In genomic region chr19:2578391-2578826, GRCh38 we compare ENCODE assay signal across 8 cellular contexts.
DNase-seq lines count a peak whose midpoint lies in the region; ATAC-seq, FAIRE-seq and TF ChIP-seq lines count a peak whose summit lies in the region.

No MANE protein-coding gene starts in this region.

- H3K4me3 ChIP-seq in HFF-Myc (replicated peaks; ENCODE audit: low read depth, low read length): peak overlapping the region; percentile 45
- peak overlapping the region; percentile 53 for H3K4me3 ChIP-seq in brain microvascular endothelial cell (ENCODE audit: low read depth, low read length)
- peak overlapping the region in 1 of 2 donors; percentile 54 for H3K4me3 ChIP-seq in kidney (ENCODE audit: low read length in 2 of 2)
- H3K4me3 ChIP-seq in stomach smooth muscle (ENCODE audit: low read length in 2 of 2): peak overlapping the region; percentile 76 to 79

- H3K36me3 ChIP-seq in brain microvascular endothelial cell (replicated peaks) (no peaks in the 10 kb centered on the region), kidney (ENCODE audit: control insufficient read depth in 1 of 2, insufficient read depth in 2 of 2, low read length in 2 of 2) (no peaks in the 10 kb centered on the region), stomach smooth muscle (ENCODE audit: control insufficient read depth in 2 of 2, insufficient read depth in 2 of 2, low read length in 2 of 2) (no peaks in the 10 kb centered on the region)

- peaks cover 25 to 29% of the 10 kb centered on the region in 2 donors for H3K4me1 ChIP-seq in kidney (ENCODE audit: control insufficient read depth in 1 of 2, insufficient read depth in 1 of 2, low read depth in 1 of 2, low read length in 2 of 2)
- peaks cover 28% of the 10 kb centered on the region for H3K4me1 ChIP-seq in stomach smooth muscle (ENCODE audit: control insufficient read depth, insufficient read depth, low read length)

- no peak for DNase-seq in HFF-Myc (ENCODE audit: extremely low read depth, low read depth)
- DNase-seq in brain microvascular endothelial cell: peak; percentile 40
- DNase-seq in kidney: peak; percentile 79
- DNase-seq in SKM-1 (lab: John Stamatoyannopoulos, UW; ENCODE audit: unreplicated experiment): no peak
- DNase-seq in GM19240 (ENCODE audit: insufficient read length, low spot score): no peak
- no peak for DNase-seq in NCI-H69 (lab: John Stamatoyannopoulos, UW)

- TF ChIP-seq CTCF in HFF-Myc (IDR thresholded peaks at IDR 0.05; ENCODE audit: low read depth, low read length, missing control alignments) (no peak), brain microvascular endothelial cell (IDR thresholded peaks at IDR 0.05; ENCODE audit: low read depth, low read length, missing control alignments) (no peak), kidney (IDR thresholded peaks at IDR 0.05; ENCODE audit: borderline replicate concordance, extremely low read depth, insufficient read depth) (no peak)

- H3K27ac ChIP-seq in brain microvascular endothelial cell: peak overlapping the region; percentile 88
- H3K27ac ChIP-seq in kidney (ENCODE audit: low read depth in 2 of 2, low read length in 2 of 2): peak overlapping the region; percentile 88 to 92
- peak overlapping the region; percentile 70 for H3K27ac ChIP-seq in stomach smooth muscle (ENCODE audit: low read length)

- in situ Hi-C loops in brain microvascular endothelial cell (cut with HindIII; ENCODE audit: low pct_ligation_motif_present, low sequenced_read_pairs): no loop called here

- no peak for FAIRE-seq in kidney (lab: Jason Lieb, UNC)

- intact Hi-C loops in kidney (cut with DNase I): no loop called here

- ATAC-seq in GM19324 (IDR thresholded peaks at IDR 0.05; ENCODE audit: low FRiP score, unreplicated experiment): no peak

- no peaks in the 10 kb centered on the region for H3K9me3 ChIP-seq in kidney (ENCODE audit: control insufficient read depth in 1 of 2, low read length in 2 of 2)
- no peaks in the 10 kb centered on the region for H3K9me3 ChIP-seq in stomach smooth muscle (ENCODE audit: control insufficient read depth in 2 of 2, low read length in 2 of 2)

- H3K9ac ChIP-seq in kidney (ENCODE audit: low read length in 2 of 2) (peak overlapping the region; percentile 38 to 80), stomach smooth muscle (ENCODE audit: low read length in 2 of 2) (peak overlapping the region in 1 of 2 donors; percentile 75)

- H3K27me3 ChIP-seq in brain microvascular endothelial cell (replicated peaks) (no peaks in the 10 kb centered on the region), stomach smooth muscle (ENCODE audit: control insufficient read depth in 1 of 2, insufficient read depth in 2 of 2, low read length in 2 of 2) (no peaks in the 10 kb centered on the region)

Comparison
In these comparisons a context has a peak if more than half of its experiments do, and no peak if none do; other contexts are left out.
1. DNase-seq: peak in brain microvascular endothelial cell (single experiment) and kidney (single experiment); none in HFF-Myc (single experiment), SKM-1 (single experiment), GM19240 (single experiment) and NCI-H69 (single experiment).
2. Peak in every context shown above with its lines, with median percentiles within 50 percentile points of each other: H3K27ac ChIP-seq.